Comparison of ENCODE assay signal across 3 cellular contexts in the genomic region with DNA sequence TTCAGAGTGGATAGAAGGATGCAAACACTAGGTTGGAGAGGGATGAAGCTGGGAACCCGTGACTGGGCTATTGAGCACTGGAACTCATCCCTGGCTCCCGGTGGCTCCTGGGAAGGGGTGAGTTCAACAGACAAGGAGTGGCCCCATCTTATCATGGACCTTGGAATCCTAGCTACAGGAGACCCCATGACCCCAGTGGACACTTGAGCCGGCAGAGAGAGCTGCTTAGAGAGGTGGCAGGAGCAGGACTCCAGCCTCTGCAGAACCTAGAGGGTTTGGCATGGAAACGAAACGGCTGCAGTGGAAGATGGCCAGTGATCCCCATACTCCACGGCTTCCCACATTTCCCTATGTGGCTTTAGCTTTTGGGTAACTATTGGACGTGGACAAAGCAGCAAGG.
"Had no signal": no experiment of that assay in that cellular context is flagged by ENCODE, and none has a peak within 500 bp of the region (broad histone marks: within the 10 kb centered on the region; RNA-seq: fewer than 3 reads in every experiment).

No MANE protein-coding gene starts in this region.

- DNase-seq: GDM1, GF-D8 had no signal

- ATAC-seq: GM12878 had no signal

- H3K4me3 ChIP-seq: GM12878 had no signal
